In genomic region chr4:153485374-153485773, GRCh38 we compare ENCODE assay signal across 15 cellular contexts. TPM values are rescaled to one million over a fixed set of nuclear protein-coding genes. Genes with fewer than 3 reads are reported as not detected.
A peak's percentile ranks its signal among the peaks of the same experiment; 100 is the strongest.
DNase-seq lines count a peak whose midpoint lies in the region; ATAC-seq and TF ChIP-seq lines count a peak whose summit lies in the region.
"Had no signal": no experiment of that assay in that cellular context is flagged by ENCODE, and none has a peak within 500 bp of the region (broad histone marks: within the 10 kb centered on the region; RNA-seq: fewer than 3 reads in every experiment).

No MANE protein-coding gene starts in this region.

- POLR2A ChIA-PET in activated CD4-positive, alpha-beta T cell treated with anti-CD3 and anti-CD28 coated beads, Interleukin-2, amount 10 ng/mL, durations not matched to agents 7 days and 5 days (lab: Charles Lee) = no interaction called here
- POLR2A ChIA-PET in IMR-90 (lab: Charles Lee; ENCODE audit: unreplicated experiment) = no interaction called here

- H3K9ac ChIP-seq in IMR-90 (ENCODE audit: low read depth, low read length) = no peak overlapping the region
- no peak overlapping the region for H3K9ac ChIP-seq in mammary epithelial cell (ENCODE audit: insufficient read depth, low read length)
- no peak overlapping the region for H3K9ac ChIP-seq in skeletal muscle tissue (ENCODE audit: low read depth in 1 of 3, low read length in 3 of 3)

- H3K14ac ChIP-seq in IMR-90 (replicated peaks; ENCODE audit: low read depth, low read length) = no peak overlapping the region

- H3K4me1 Mint-ChIP-seq in activated CD4-positive, alpha-beta T cell treated with anti-CD3 and anti-CD28 coated beads, Interleukin-2, amount 10 ng/mL, durations not matched to agents 7 days and 5 days = peaks cover 84% of the 10 kb centered on the region

- in situ Hi-C loops in IMR-90 (cut with MboI; ENCODE audit: low sequenced_read_pairs) = no loop called here
- in situ Hi-C loops in mammary epithelial cell (cut with MboI; ENCODE audit: low sequenced_read_pairs in 2 of 2) = no loop called here

- H2BK15ac ChIP-seq in IMR-90 (ENCODE audit: low read depth, low read length) = no peak overlapping the region

- H3K36me3 Mint-ChIP-seq in activated CD4-positive, alpha-beta T cell treated with anti-CD3 and anti-CD28 coated beads, Interleukin-2, amount 10 ng/mL, durations not matched to agents 7 days and 5 days (ENCODE audit: low read depth) = peaks cover 24% of the 10 kb centered on the region

- no peaks in the 10 kb centered on the region for H4K20me1 ChIP-seq in IMR-90 (ENCODE audit: insufficient read depth, low read length)
- no peaks in the 10 kb centered on the region for H4K20me1 ChIP-seq in mammary epithelial cell (ENCODE audit: insufficient read depth, low read length)

- no TSS peak for BruUV-seq in IMR-90 (replicated peaks; lab: Mats Ljungman, UMichigan)
- no TSS peak for BruUV-seq in mammary epithelial cell (replicated peaks; lab: Mats Ljungman, UMichigan)

- H3K4ac ChIP-seq in IMR-90 (ENCODE audit: low read depth, low read length) = no peak overlapping the region

- H3K23ac ChIP-seq in IMR-90 (ENCODE audit: low read depth, low read length) = no peak overlapping the region

- no peaks in the 10 kb centered on the region for H3K9me3 Mint-ChIP-seq in activated CD4-positive, alpha-beta T cell treated with anti-CD3 and anti-CD28 coated beads, Interleukin-2, amount 10 ng/mL, durations not matched to agents 7 days and 5 days

- H4K5ac ChIP-seq in IMR-90 (ENCODE audit: low read depth, low read length) = no peak overlapping the region

- no peak overlapping the region for H4K91ac ChIP-seq in IMR-90 (ENCODE audit: insufficient read depth, low read depth, low read length)

- H3K79me1 ChIP-seq in IMR-90 (ENCODE audit: low read depth in 1 of 2, low read length in 2 of 2) = peaks cover 4 to 45% of the 10 kb centered on the region in 2 experiments; a peak in 3 of 4 replicates

- H2AK5ac ChIP-seq in IMR-90 (ENCODE audit: low read depth, low read length) = no peak overlapping the region

- WGBS in IMR-90 (ENCODE audit: extremely low coverage in 2 of 2, insufficient read length in 1 of 2), 2 experiments = no CpG with 5 or more reads among the region's 1 CpG
- 87% methylated on average over 1 of the region's 1 CpG for WGBS in mammary epithelial cell (ENCODE audit: low coverage, missing lambda C conversion rate)

- no peak for TF ChIP-seq RAD21 in IMR-90 (IDR thresholded peaks at IDR 0.05; ENCODE audit: low read length)

- H3K4me2 ChIP-seq in IMR-90 (ENCODE audit: low read depth, low read length) = no peak overlapping the region
- H3K4me2 ChIP-seq in mammary epithelial cell (ENCODE audit: insufficient read depth, low read depth, low read length) = peak overlapping the region; percentile 59

- H3K27ac ChIP-seq in IMR-90 (ENCODE audit: insufficient read depth, low read length) (no peak overlapping the region), mammary epithelial cell (ENCODE audit: insufficient read depth, low read depth, low read length) (peak overlapping the region; percentile 75), skeletal muscle tissue (ENCODE audit: low read depth, low read length) (peak overlapping the region; percentile 75)
- H3K27ac ChIP-seq: SK-N-MC had no signal

- H3K56ac ChIP-seq in IMR-90 (ENCODE audit: extremely low read depth, insufficient read depth, low read length) = no peak overlapping the region

- H3K4me1 ChIP-seq in IMR-90 (ENCODE audit: control insufficient read depth, insufficient read depth, low read length) (peaks cover 28% of the 10 kb centered on the region), mammary epithelial cell (ENCODE audit: insufficient read depth, low read length) (peaks cover 60% of the 10 kb centered on the region), skeletal muscle tissue (ENCODE audit: control insufficient read depth in 3 of 3, insufficient read depth in 3 of 3, low read length in 3 of 3) (peaks cover 54 to 62% (median 56%) of the 10 kb centered on the region in 3 donors)

- no peak overlapping the region for H4K8ac ChIP-seq in IMR-90 (ENCODE audit: low read depth in 2 of 2, low read length in 2 of 2)

- no peaks in the 10 kb centered on the region for H3K27me3 Mint-ChIP-seq in activated CD4-positive, alpha-beta T cell treated with anti-CD3 and anti-CD28 coated beads, Interleukin-2, amount 10 ng/mL, durations not matched to agents 7 days and 5 days

- H3K9me3 ChIP-seq in IMR-90 (ENCODE audit: control insufficient read depth, insufficient read depth, low read length) (no peaks in the 10 kb centered on the region), mammary epithelial cell (replicated peaks; ENCODE audit: insufficient read depth, low read length) (no peaks in the 10 kb centered on the region), skeletal muscle tissue (ENCODE audit: control insufficient read depth in 3 of 3, low read length in 3 of 3) (no peaks in the 10 kb centered on the region)
- H3K9me3 ChIP-seq: neutrophil, thyroid gland had no signal

- intact Hi-C loops in IMR-90 (cut with micrococcal nuclease) (no loop called here), mammary epithelial cell (cut with micrococcal nuclease) (no loop called here)

- peaks cover 15% of the 10 kb centered on the region for H3K9me1 ChIP-seq in IMR-90 (ENCODE audit: insufficient read depth, low read length)

- H3K27me3 ChIP-seq in IMR-90 (ENCODE audit: control insufficient read depth, insufficient read depth, low read length) (no peaks in the 10 kb centered on the region), mammary epithelial cell (ENCODE audit: insufficient read depth, low read length) (no peaks in the 10 kb centered on the region), skeletal muscle tissue (ENCODE audit: control insufficient read depth in 3 of 3, insufficient read depth in 3 of 3, low read length in 3 of 3) (no peaks in the 10 kb centered on the region)
- H3K27me3 ChIP-seq: neutrophil, thyroid gland had no signal

- H2BK20ac ChIP-seq in IMR-90 (ENCODE audit: low read depth, low read length) = no peak overlapping the region

- H3K4me3 ChIP-seq in IMR-90 (ENCODE audit: insufficient read depth, low read depth, low read length) (no peak overlapping the region), mammary epithelial cell (replicated peaks in 1 of 3; ENCODE audit: insufficient read depth in 1 of 3, low read depth in 2 of 3, low read length in 3 of 3) (no peak overlapping the region), skeletal muscle tissue (ENCODE audit: low read length in 3 of 3) (no peak overlapping the region)
- H3K4me3 ChIP-seq: SK-N-MC, thyroid gland had no signal

- TF ChIP-seq POLR2A in IMR-90 (IDR thresholded peaks at IDR 0.05; ENCODE audit: low read depth, low read length) = no peak

- no peak overlapping the region for H2BK120ac ChIP-seq in IMR-90 (ENCODE audit: low read depth, low read length)

- CTCF ChIA-PET in activated CD4-positive, alpha-beta T cell treated with anti-CD3 and anti-CD28 coated beads, Interleukin-2, amount 10 ng/mL, durations not matched to agents 7 days and 5 days (lab: Charles Lee) = interaction anchor here (1.4 to 2.1 kb wide), 2 partner anchors 12 to 93 kb away, joined by 3 to 11 read pairs; no protein-coding TSS in a partner anchor
- CTCF ChIA-PET in IMR-90 (lab: Yijun Ruan, JAX) (interaction anchor here (0.9 to 1.1 kb wide), 2 partner anchors 20 to 41 kb away, joined by 3 read pairs; no protein-coding TSS in a partner anchor), mammary epithelial cell (lab: Charles Lee; ENCODE audit: low non-redundant PET) (no interaction called here)

- no peak for ATAC-seq in IMR-90 (ENCODE audit: low read depth)
- no peak for ATAC-seq in GM19455 (IDR thresholded peaks at IDR 0.05; ENCODE audit: unreplicated experiment)

- TF ChIP-seq CTCF in IMR-90 (conservative IDR thresholded peaks at IDR 0.05; ENCODE audit: low read depth, low read length) (no peak), mammary epithelial cell (conservative IDR thresholded peaks at IDR 0.05 in 1 of 2, IDR thresholded peaks at IDR 0.05 in 1 of 2; ENCODE audit: extremely low read depth in 1 of 2, insufficient read depth in 1 of 2, low read depth in 1 of 2, low read length in 2 of 2) (no peak)

- H2BK5ac ChIP-seq in IMR-90 (ENCODE audit: low read depth, low read length, poor library complexity, severe bottlenecking) = peak overlapping the region; percentile 67

- DNase-seq in activated CD4-positive, alpha-beta T cell treated with anti-CD3 and anti-CD28 coated beads, Interleukin-2, amount 10 ng/mL, durations not matched to agents 7 days and 5 days = no peak
- DNase-seq in activated CD4-positive, alpha-beta T cell treated with anti-CD3 and anti-CD28 coated beads for 1 hour = no peak
- DNase-seq in IMR-90 (no peak), mammary epithelial cell (no peak), NCI-H748 (lab: John Stamatoyannopoulos, UW; ENCODE audit: unreplicated experiment) (no peak), ureter (ENCODE audit: low spot score) (no peak)
- DNase-seq: activated effector memory CD4-positive, alpha-beta T cell treated with Interleukin-2 at 50 U/mL for 16 hours; GOT3; Kasumi-1; NCI-H187 treated with DMSO at 0.1 percent for 48 hours; thyroid gland had no signal

- H2AK9ac ChIP-seq in IMR-90 (replicated peaks; ENCODE audit: low read depth, low read length, poor library complexity) = no peak overlapping the region

- no peak overlapping the region for H3K18ac ChIP-seq in IMR-90 (ENCODE audit: low read depth, low read length)

- H3K79me2 ChIP-seq in mammary epithelial cell (ENCODE audit: insufficient read depth, low read length) = peaks cover 34% of the 10 kb centered on the region

- dilution Hi-C loops in IMR-90 (cut with HindIII; ENCODE audit: low sequenced_read_pairs, unreplicated experiment) (no loop called here), mammary epithelial cell (cut with HindIII; ENCODE audit: low sequenced_read_pairs) (no loop called here)

- no peak overlapping the region for H2AFZ ChIP-seq in IMR-90 (replicated peaks; ENCODE audit: low read length, poor library complexity)
- H2AFZ ChIP-seq in mammary epithelial cell (ENCODE audit: low read depth, low read length) = no peak overlapping the region

- H3K36me3 ChIP-seq in IMR-90 (ENCODE audit: control insufficient read depth, insufficient read depth, low read length) = peaks cover 3% of the 10 kb centered on the region; the same call in 1 of the 2 replicates
- H3K36me3 ChIP-seq in mammary epithelial cell (ENCODE audit: insufficient read depth, low read length) = no peaks in the 10 kb centered on the region
- peaks cover 0 to 6% (median 5%) of the 10 kb centered on the region in 3 donors for H3K36me3 ChIP-seq in skeletal muscle tissue (ENCODE audit: control insufficient read depth in 3 of 3, insufficient read depth in 3 of 3, low read length in 3 of 3)
- H3K36me3 ChIP-seq: thyroid gland had no signal

- peak overlapping the region; percentile 16 for H3K27ac Mint-ChIP-seq in activated CD4-positive, alpha-beta T cell treated with anti-CD3 and anti-CD28 coated beads, Interleukin-2, amount 10 ng/mL, durations not matched to agents 7 days and 5 days

- H3K4me3 Mint-ChIP-seq in activated CD4-positive, alpha-beta T cell treated with anti-CD3 and anti-CD28 coated beads, Interleukin-2, amount 10 ng/mL, durations not matched to agents 7 days and 5 days = no peak overlapping the region

RNA-seq across cellular contexts. Expression of gene TMEM131L, which starts 19.2 kb away (rescaled TPM):
- total RNA-seq in activated CD4-positive, alpha-beta T cell treated with anti-CD3 and anti-CD28 coated beads, Interleukin-2, amount 10 ng/mL, durations not matched to agents 7 days and 5 days = 10 to 100 TPM; 49.3 to 56.0 TPM
- total RNA-seq in IMR-90 (2012; rRNA removed) = 16.1 and 23.8 TPM in 2 replicates
- 8.2 and 8.4 TPM in 2 replicates for polyA plus RNA-seq in IMR-90 (2012; rRNA removed)
- polyA plus RNA-seq in IMR-90 (2012; cell fraction: cytosol; rRNA removed) = 3.9 and 4.9 TPM in 2 replicates
- polyA plus RNA-seq in IMR-90 (2012; cell fraction: nucleus; rRNA removed; ENCODE audit: low replicate concordance) = 10.1 and 26.3 TPM in 2 replicates
- 10 to 100 TPM; 17.4 to 33.8 TPM for total RNA-seq in mammary epithelial cell
- polyA plus RNA-seq in mammary epithelial cell = 8.6 TPM
- 24.3 TPM for polyA minus RNA-seq in mammary epithelial cell
- 69.4 TPM for total RNA-seq in skeletal muscle tissue
- total RNA-seq in ureter = 12.1 TPM
